ENCODE assay signal across 9 cellular contexts in genomic region chr17:39607851-39608130, GRCh38. TPM values are rescaled to one million over a fixed set of nuclear protein-coding genes. Genes with fewer than 3 reads are reported as not detected.
A peak's percentile ranks its signal among the peaks of the same experiment; 100 is the strongest.
DNase-seq lines count a peak whose midpoint lies in the region; ATAC-seq and TF ChIP-seq lines count a peak whose summit lies in the region.
"Had no signal": no experiment of that assay in that cellular context is flagged by ENCODE, and none has a peak within 500 bp of the region (broad histone marks: within the 10 kb centered on the region; RNA-seq: fewer than 3 reads in every experiment).

TSS of gene NEUROD2 (minus strand) at chr17:39607920. CDS start at chr17:39606599, 1,321 bp downstream.

- no peak for TF ChIP-seq POLR2A in sigmoid colon (IDR thresholded peaks at IDR 0.05)

- peaks cover 96% of the 10 kb centered on the region for H3K27me3 Mint-ChIP-seq in endodermal cell (ENCODE audit: insufficient read depth)

- H3K4me3 Mint-ChIP-seq in endodermal cell = peak within 1 kb of the TSS; percentile 10

- H3K36me3 ChIP-seq in endodermal cell (ENCODE audit: control insufficient read depth, insufficient read depth, low read length) (no peaks in the 10 kb centered on the region), sigmoid colon (no peaks in the 10 kb centered on the region)

- H3K27ac Mint-ChIP-seq in endodermal cell = no peak within 1 kb of the TSS

- no peaks in the 10 kb centered on the region for H3K9me3 Mint-ChIP-seq in endodermal cell

- TF ChIP-seq CTCF in endodermal cell (conservative IDR thresholded peaks at IDR 0.05) (no peak), sigmoid colon (IDR thresholded peaks at IDR 0.05) (no peak)

- H3K4me3 ChIP-seq in endodermal cell (ENCODE audit: low read length) (no peak within 1 kb of the TSS), sigmoid colon (peak within 1 kb of the TSS in 3 of 4 donors; percentile 5 to 36 (median 20))

- H3K27ac ChIP-seq in endodermal cell (ENCODE audit: low read depth, low read length) (no peak within 1 kb of the TSS), sigmoid colon (no peak within 1 kb of the TSS)

- H3K4me1 Mint-ChIP-seq in endodermal cell = peaks cover 5% of the 10 kb centered on the region

- no peaks in the 10 kb centered on the region for H3K36me3 Mint-ChIP-seq in endodermal cell (ENCODE audit: low read depth)

- no peak within 1 kb of the TSS for H3K9ac ChIP-seq in endodermal cell (ENCODE audit: extremely low read depth, low read length, poor library complexity, severe bottlenecking)

- in situ Hi-C loops in G401 (cut with HindIII; ENCODE audit: low sequenced_read_pairs) = no loop called here

- H3K9me3 ChIP-seq in endodermal cell (ENCODE audit: control insufficient read depth, low read length) = no peaks in the 10 kb centered on the region
- H3K9me3 ChIP-seq in sigmoid colon = no peaks in the 10 kb centered on the region

- 0 to 3% methylated on average over 3 to 16 of the region's 20 CpGs for WGBS in endodermal cell (ENCODE audit: insufficient coverage in 1 of 2, insufficient read length in 1 of 2), 2 experiments
- 8 to 9% methylated on average over 20 of the region's 20 CpGs for WGBS in sigmoid colon, 2 donors

- H3K27me3 ChIP-seq in endodermal cell (ENCODE audit: control insufficient read depth, insufficient read depth, low read length, poor library complexity, severe bottlenecking) (peaks cover 100% of the 10 kb centered on the region), sigmoid colon (peaks cover 48 to 86% (median 75%) of the 10 kb centered on the region in 3 donors)

- peak; percentile 93 for DNase-seq in G401 (ENCODE audit: low spot score)
- peak; percentile 91 to 93 for DNase-seq in NCI-H446 (lab: John Stamatoyannopoulos, UW)
- no peak for DNase-seq in endodermal cell
- DNase-seq in sigmoid colon = no peak

- H3K4me1 ChIP-seq in endodermal cell (ENCODE audit: control insufficient read depth, insufficient read depth, low read length) = no peaks in the 10 kb centered on the region
- H3K4me1 ChIP-seq in sigmoid colon = peaks cover 2 to 37% (median 33%) of the 10 kb centered on the region in 4 donors

- no peak for ATAC-seq in GM21367 (IDR thresholded peaks at IDR 0.05; ENCODE audit: unreplicated experiment)
- ATAC-seq in GM21825 (IDR thresholded peaks at IDR 0.05; ENCODE audit: unreplicated experiment) = no peak
- no peak for ATAC-seq in GM18870 (IDR thresholded peaks at IDR 0.05; ENCODE audit: unreplicated experiment)

- intact Hi-C loops in sigmoid colon (cut with DNase I) = no loop called here

- no peak for TF ChIP-seq EP300 in sigmoid colon (IDR thresholded peaks at IDR 0.05)

RNA-seq across cellular contexts. Expression of gene NEUROD2, which starts in this region (rescaled TPM):
- not detected in 2 replicates for total RNA-seq in G401 (2014; rRNA removed; shearing (Covaris generic))
- total RNA-seq in endodermal cell (not detected), sigmoid colon (under 1 TPM in 1 of 4 donors, not detected in 3; 0.33 TPM)
- not detected for polyA plus RNA-seq in endodermal cell (2013, experiment 1 of 2)
- polyA plus RNA-seq in endodermal cell (2013, experiment 2 of 2) = not detected
- 1 to 10 TPM in 1 of 3 donors, under 1 TPM in 1, not detected in 1; 0.23 to 1.2 TPM for polyA plus RNA-seq in sigmoid colon
- total RNA-seq: RPMI7951, ureter had no signal

Comparison
In these comparisons a context has a peak if more than half of its experiments do, and no peak if none do; other contexts are left out.
1. Peak in DNase-seq in G401; RNA of the gene not detected or under 1 TPM.
2. DNase-seq: peak in NCI-H446 (2 of 2); none in endodermal cell (single experiment) and sigmoid colon (single experiment).